Comparison of ENCODE assay signal across 10 cellular contexts in genomic region chr7:41702635-41703371, GRCh38. TPM values are rescaled to one million over a fixed set of nuclear protein-coding genes. Genes with fewer than 3 reads are reported as not detected.
DNase-seq lines count a peak whose midpoint lies in the region; ATAC-seq and TF ChIP-seq lines count a peak whose summit lies in the region.
"Had no signal": no experiment of that assay in that cellular context is flagged by ENCODE, and none has a peak within 500 bp of the region (broad histone marks: within the 10 kb centered on the region; RNA-seq: fewer than 3 reads in every experiment).

Gene INHBA (minus strand): TSS chr7:41703090. CDS start chr7:41700374, 2,716 bp downstream.

- H3K9me3 Mint-ChIP-seq in activated T-cell treated with anti-CD3 and anti-CD28 coated beads, Interleukin-2, amount 50 U/mL, for 24 hours: no peaks in the 10 kb centered on the region

- intact Hi-C loops in thyroid gland (cut with DNase I): no loop called here

- peaks cover 88% of the 10 kb centered on the region for H3K27me3 Mint-ChIP-seq in activated T-cell treated with anti-CD3 and anti-CD28 coated beads, Interleukin-2, amount 50 U/mL, for 24 hours

- TF ChIP-seq CTCF in fibroblast of pulmonary artery (IDR thresholded peaks at IDR 0.05; ENCODE audit: low read length, missing control alignments) (no peak), thyroid gland (IDR thresholded peaks at IDR 0.05) (no peak)

- H3K36me3 ChIP-seq in neuron (ENCODE audit: insufficient read depth, low read length) (no peaks in the 10 kb centered on the region), thyroid gland (no peaks in the 10 kb centered on the region)

- H3K4me3 ChIP-seq in fibroblast of pulmonary artery (replicated peaks; ENCODE audit: low read depth, low read length) (peak within 1 kb of the TSS; percentile 62), neuron (ENCODE audit: low read length) (peak within 1 kb of the TSS; percentile 71), thyroid gland (replicated peaks in 1 of 3) (no peak within 1 kb of the TSS)

- H2AFZ ChIP-seq in neuron (ENCODE audit: low read depth, low read length): no peak within 1 kb of the TSS

- peaks cover 68% of the 10 kb centered on the region for H3K4me1 ChIP-seq in neuron (ENCODE audit: insufficient read depth, low read length)
- peaks cover 17 to 28% of the 10 kb centered on the region in 2 donors for H3K4me1 ChIP-seq in thyroid gland

- no peaks in the 10 kb centered on the region for H3K27me3 ChIP-seq in neuron (ENCODE audit: insufficient read depth, low read length)
- no peaks in the 10 kb centered on the region for H3K27me3 ChIP-seq in thyroid gland

- WGBS in thyroid gland, 2 donors: 81 to 87% methylated on average over 3 of the region's 3 CpGs

- DNase-seq in DMS53 (lab: John Stamatoyannopoulos, UW): peak; percentile 60
- peak; percentile 19 for DNase-seq in SK-MEL-5 (ENCODE audit: low read depth, low spot score)
- peak; percentile 85 for DNase-seq in fibroblast of pulmonary artery (ENCODE audit: low read depth)
- DNase-seq in DMS153 treated with DMSO at 0.1 percent for 48 hours (lab: John Stamatoyannopoulos, UW; ENCODE audit: unreplicated experiment): no peak
- no peak for DNase-seq in thyroid gland
- no peak for DNase-seq in activated T-cell treated with anti-CD3 and anti-CD28 coated beads, Interleukin-2, amount 50 U/mL, for 24 hours
- DNase-seq: activated CD4-positive, alpha-beta T cell treated with anti-CD3 and anti-CD28 coated beads for 48 hours; NCI-H526 had no signal

- TF ChIP-seq POLR2A in thyroid gland (IDR thresholded peaks at IDR 0.05): no peak

- H3K4me3 Mint-ChIP-seq in activated T-cell treated with anti-CD3 and anti-CD28 coated beads, Interleukin-2, amount 50 U/mL, for 24 hours: no peak within 1 kb of the TSS

- H3K4me1 Mint-ChIP-seq in activated T-cell treated with anti-CD3 and anti-CD28 coated beads, Interleukin-2, amount 50 U/mL, for 24 hours (ENCODE audit: low read depth): peaks cover 22% of the 10 kb centered on the region

- H3K27ac ChIP-seq in thyroid gland: no peak within 1 kb of the TSS

- H3K9me3 ChIP-seq in neuron (ENCODE audit: low read length): no peaks in the 10 kb centered on the region
- H3K9me3 ChIP-seq in thyroid gland: no peaks in the 10 kb centered on the region

- H3K36me3 Mint-ChIP-seq in activated T-cell treated with anti-CD3 and anti-CD28 coated beads, Interleukin-2, amount 50 U/mL, for 24 hours (ENCODE audit: low read depth): no peaks in the 10 kb centered on the region

- H3K27ac Mint-ChIP-seq in activated T-cell treated with anti-CD3 and anti-CD28 coated beads, Interleukin-2, amount 50 U/mL, for 24 hours: no peak within 1 kb of the TSS

- ATAC-seq in HG03520 (IDR thresholded peaks at IDR 0.05; ENCODE audit: unreplicated experiment): no peak

- in situ Hi-C loops in SK-MEL-5 (cut with HindIII; ENCODE audit: low pct_unique_long_range_greater_than_20kb, low sequenced_read_pairs): loop anchor here (25.0 kb wide), 1 partner anchor 691 kb away; no protein-coding TSS in a partner anchor

RNA-seq across cellular contexts. Expression of gene INHBA, which starts in this region (rescaled TPM):
- total RNA-seq in SK-MEL-5 (2014; rRNA removed; shearing (Covaris generic)): 0.05 and 0.29 TPM in 2 replicates
- 0.04 and 0.23 TPM in 2 replicates for polyA plus RNA-seq in SK-MEL-5 (2015; cell fraction: cytosol; rRNA removed)
- polyA plus RNA-seq in SK-MEL-5 (2015; cell fraction: nucleus; rRNA removed): 0.60 and 1.1 TPM in 2 replicates
- total RNA-seq in thyroid gland: 1 to 10 TPM; 1.3 to 3.0 (median 1.5) TPM

Comparison
In these comparisons a context has a peak if more than half of its experiments do, and no peak if none do; other contexts are left out.
1. DNase-seq: peak in DMS53 (single experiment), SK-MEL-5 (single experiment) and fibroblast of pulmonary artery (single experiment); none in DMS153 treated with DMSO at 0.1 percent for 48 hours (single experiment), thyroid gland (0 of 2) and activated T-cell treated with anti-CD3 and anti-CD28 coated beads, Interleukin-2, amount 50 U/mL, for 24 hours (single experiment).
2. H3K4me3 ChIP-seq: peak in fibroblast of pulmonary artery (single experiment) and neuron (single experiment); none in thyroid gland (0 of 3).